8 cellular contexts compared by ENCODE assay signal in the genomic region with DNA sequence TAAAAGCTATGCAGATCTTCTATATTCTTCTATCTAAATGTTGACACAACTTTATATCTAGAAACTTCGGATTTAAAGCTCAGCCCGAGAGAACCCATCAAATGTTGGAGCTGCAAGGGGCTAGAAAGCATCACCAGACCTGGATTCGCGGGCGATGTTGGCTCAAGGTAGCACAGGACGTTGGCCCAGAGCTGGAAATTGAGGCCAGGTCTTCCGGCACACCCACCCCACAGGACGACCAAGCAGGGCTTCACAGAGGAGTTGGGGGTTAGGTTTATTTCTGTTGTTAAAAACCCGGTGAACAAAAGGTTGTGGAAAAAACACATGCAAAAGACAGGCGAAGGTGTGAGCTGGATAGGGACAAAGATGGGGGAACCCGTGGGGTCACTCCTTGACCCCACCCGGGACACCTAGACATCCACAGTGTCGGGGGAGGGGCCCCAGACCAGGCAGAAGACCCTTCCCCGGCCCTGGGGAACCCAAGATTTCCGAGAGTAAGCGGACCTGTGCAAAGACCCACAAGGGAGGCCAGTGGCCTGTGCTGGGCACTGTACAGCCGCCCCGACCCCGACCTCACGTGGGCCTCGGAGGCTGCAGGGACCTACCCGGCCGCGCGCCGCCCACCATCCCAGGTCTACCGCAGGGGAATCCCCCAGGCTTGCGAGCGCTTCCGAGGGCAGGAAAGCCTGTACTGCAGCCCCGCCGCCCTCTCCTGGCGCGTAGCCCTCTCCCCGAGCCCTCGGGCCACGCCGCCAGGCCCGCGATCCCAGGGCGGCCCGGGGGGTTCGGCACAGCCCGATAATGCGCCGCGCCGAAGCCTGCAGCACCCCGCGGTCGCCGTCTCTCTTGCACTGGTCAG. TPM values are rescaled to one million over a fixed set of nuclear protein-coding genes. Genes with fewer than 3 reads are reported as not detected.
A peak's percentile ranks its signal among the peaks of the same experiment; 100 is the strongest.
DNase-seq lines count a peak whose midpoint lies in the region; ATAC-seq and TF ChIP-seq lines count a peak whose summit lies in the region.

No MANE protein-coding gene starts in this region.

- H3K9me3 ChIP-seq in RWPE2 (ENCODE audit: severe bottlenecking): no peaks in the 10 kb centered on the region

- H3K36me3 ChIP-seq in RWPE2 (ENCODE audit: low read depth): peaks cover 8% of the 10 kb centered on the region

- peaks cover 19% of the 10 kb centered on the region for H3K36me3 Mint-ChIP-seq in HFFc6 (ENCODE audit: low read depth)

- H3K4me3 Mint-ChIP-seq in HFFc6: peak overlapping the region; percentile 97

- peaks cover 3% of the 10 kb centered on the region for H3K4me1 ChIP-seq in RWPE2 (ENCODE audit: insufficient read depth, poor library complexity, severe bottlenecking)

- H3K4me1 Mint-ChIP-seq in HFFc6 (ENCODE audit: low read depth): peaks cover 31% of the 10 kb centered on the region

- peaks cover 13% of the 10 kb centered on the region for H3K9me3 Mint-ChIP-seq in HFFc6

- H3K27ac Mint-ChIP-seq in HFFc6: peak overlapping the region; percentile 98

- peaks cover 14% of the 10 kb centered on the region for H3K27me3 Mint-ChIP-seq in HFFc6 (ENCODE audit: insufficient read depth)

- DNase-seq in GM12865 (ENCODE audit: low read depth) (peak; percentile 81), HFFc6 (no peak), RWPE2 (ENCODE audit: low spot score) (no peak), iPS-NIHi11 (ENCODE audit: low spot score) (peak; percentile 80), NCI-H446 treated with DMSO at 0.1 percent for 48 hours (lab: John Stamatoyannopoulos, UW) (no peak), OCI-M2 (lab: John Stamatoyannopoulos, UW; ENCODE audit: unreplicated experiment) (no peak)
- DNase-seq in stimulated activated CD4-positive, alpha-beta T cell treated with anti-CD3 and anti-CD28 coated beads, Interleukin-1b, Interleukin-23, amount 100 ng/mL, for 24 hours (ENCODE audit: low read depth in 4 of 4, low spot score in 1 of 4): peak in 3 of 4 experiments; percentile 34 to 67 (median 54)

- ATAC-seq in RWPE2 (ENCODE audit: low read depth): peak; percentile 2

- peak overlapping the region; percentile 76 for H3K4me3 ChIP-seq in GM12865 (ENCODE audit: low read depth, low read length)
- H3K4me3 ChIP-seq in RWPE2 (ENCODE audit: severe bottlenecking): peak overlapping the region; percentile 73

- H3K27ac ChIP-seq in RWPE2 (ENCODE audit: poor library complexity, severe bottlenecking) (peak overlapping the region; percentile 64), angular gyrus (ENCODE audit: low read depth, low read length) (peak overlapping the region; percentile 98)

- TF ChIP-seq CTCF in GM12865 (IDR thresholded peaks at IDR 0.05; ENCODE audit: insufficient read depth, low read depth, low read length, missing control alignments) (no peak), HFFc6 (IDR thresholded peaks at IDR 0.05) (no peak), RWPE2 (IDR thresholded peaks at IDR 0.05; ENCODE audit: poor library complexity, severe bottlenecking) (no peak)

- no peaks in the 10 kb centered on the region for H3K27me3 ChIP-seq in RWPE2 (ENCODE audit: insufficient read depth, poor library complexity, severe bottlenecking)

RNA-seq across cellular contexts. Expression of a gene that starts 1.8 kb away (rescaled TPM):
- total RNA-seq in HFFc6 (2021; fragmentation: NEBNext Ultra II Directional; extraction: Animal tissue kit (Norgen Biotek cat#: 25700)): 10 to 100 TPM; 23.5 to 31.4 (median 28.6) TPM

RNA-seq across cellular contexts. Expression of a gene that starts 16.9 kb away (rescaled TPM):
- 100 to 1,000 TPM; 119 to 162 (median 144) TPM for total RNA-seq in HFFc6 (2021; fragmentation: NEBNext Ultra II Directional; extraction: Animal tissue kit (Norgen Biotek cat#: 25700))

RNA-seq across cellular contexts. Expression of a gene that starts 21.8 kb away (rescaled TPM):
- total RNA-seq in HFFc6 (2021; fragmentation: NEBNext Ultra II Directional; extraction: Animal tissue kit (Norgen Biotek cat#: 25700)): 100 to 1,000 TPM; 500 to 565 (median 548) TPM

RNA-seq across cellular contexts. Expression of a gene that starts 28.8 kb away (rescaled TPM):
- 100 to 1,000 TPM; 144 to 208 (median 183) TPM for total RNA-seq in HFFc6 (2021; fragmentation: NEBNext Ultra II Directional; extraction: Animal tissue kit (Norgen Biotek cat#: 25700))

RNA-seq across cellular contexts. Expression of a gene that starts 36.9 kb away (rescaled TPM):
- total RNA-seq in HFFc6 (2021; fragmentation: NEBNext Ultra II Directional; extraction: Animal tissue kit (Norgen Biotek cat#: 25700)): 1 to 10 TPM; 1.0 to 1.7 (median 1.6) TPM

Comparison
In these comparisons a context has a peak if more than half of its experiments do, and no peak if none do; other contexts are left out.
1. DNase-seq: peak in GM12865 (single experiment), iPS-NIHi11 (single experiment) and stimulated activated CD4-positive, alpha-beta T cell treated with anti-CD3 and anti-CD28 coated beads, Interleukin-1b, Interleukin-23, amount 100 ng/mL, for 24 hours (3 of 4); none in HFFc6 (single experiment), RWPE2 (single experiment), NCI-H446 treated with DMSO at 0.1 percent for 48 hours (single experiment) and OCI-M2 (single experiment).